In genomic region chr16:83653785-83654184, GRCh38 we compare ENCODE assay signal across 22 cellular contexts.
DNase-seq lines count a peak whose midpoint lies in the region; ATAC-seq and TF ChIP-seq lines count a peak whose summit lies in the region.
"Had no signal": no experiment of that assay in that cellular context is flagged by ENCODE, and none has a peak within 500 bp of the region (broad histone marks: within the 10 kb centered on the region; RNA-seq: fewer than 3 reads in every experiment).

No MANE protein-coding gene starts in this region.

- no peak overlapping the region; the same call in 1 of the 2 replicates for H3K4me2 ChIP-seq in IMR-90 (ENCODE audit: low read depth, low read length)

- 80% methylated on average over 1 of the region's 6 CpGs; no CpG with 5 or more reads in 1 of the 2 experiments for WGBS in IMR-90 (ENCODE audit: extremely low coverage in 2 of 2, insufficient read length in 1 of 2), 2 experiments

- no peak overlapping the region for H4K8ac ChIP-seq in IMR-90 (ENCODE audit: low read depth in 2 of 2, low read length in 2 of 2)

- in situ Hi-C loops in IMR-90 (cut with MboI; ENCODE audit: low sequenced_read_pairs) (no loop called here), brain microvascular endothelial cell (cut with HindIII; ENCODE audit: low pct_ligation_motif_present, low sequenced_read_pairs) (no loop called here)

- H3K4me3 ChIP-seq in IMR-90 (ENCODE audit: insufficient read depth, low read depth, low read length) = no peak overlapping the region
- no peak overlapping the region for H3K4me3 ChIP-seq in brain microvascular endothelial cell (ENCODE audit: low read depth, low read length)
- H3K4me3 ChIP-seq: K562, skin epidermis had no signal

- H3K27ac ChIP-seq in IMR-90 (ENCODE audit: insufficient read depth, low read length) = no peak overlapping the region
- H3K27ac ChIP-seq in brain microvascular endothelial cell = no peak overlapping the region
- H3K27ac ChIP-seq: HL-60, skin epidermis, VCaP had no signal

- no peak overlapping the region for H2AK9ac ChIP-seq in IMR-90 (replicated peaks; ENCODE audit: low read depth, low read length, poor library complexity)

- H4K91ac ChIP-seq in IMR-90 (ENCODE audit: insufficient read depth, low read depth, low read length) = no peak overlapping the region

- no peak overlapping the region for H3K14ac ChIP-seq in IMR-90 (replicated peaks; ENCODE audit: low read depth, low read length)

- no peak overlapping the region for H3K56ac ChIP-seq in IMR-90 (ENCODE audit: extremely low read depth, insufficient read depth, low read length)

- no peak overlapping the region for H2BK5ac ChIP-seq in IMR-90 (ENCODE audit: low read depth, low read length, poor library complexity, severe bottlenecking)

- no peak overlapping the region for H2AFZ ChIP-seq in IMR-90 (replicated peaks; ENCODE audit: low read length, poor library complexity)

- H3K36me3 ChIP-seq in IMR-90 (ENCODE audit: control insufficient read depth, insufficient read depth, low read length) = no peaks in the 10 kb centered on the region
- H3K36me3 ChIP-seq in brain microvascular endothelial cell (replicated peaks) = no peaks in the 10 kb centered on the region

- BruUV-seq in IMR-90 (replicated peaks; lab: Mats Ljungman, UMichigan) = no TSS peak

- no peak for TF ChIP-seq POLR2A in IMR-90 (IDR thresholded peaks at IDR 0.05; ENCODE audit: low read depth, low read length)

- intact Hi-C loops in IMR-90 (cut with micrococcal nuclease) = no loop called here

- no peaks in the 10 kb centered on the region for H3K79me1 ChIP-seq in IMR-90 (ENCODE audit: low read depth in 1 of 2, low read length in 2 of 2)

- DNase-seq in AG20443 (ENCODE audit: low spot score) = peak; percentile 40
- DNase-seq in IMR-90 = peak; percentile 38
- peak; percentile 65 for DNase-seq in brain microvascular endothelial cell
- peak; percentile 29 for DNase-seq in myocyte (ENCODE audit: low read depth)
- no peak for DNase-seq in germinal center (ENCODE audit: low spot score)
- no peak for DNase-seq in hypothalamus (lab: John Stamatoyannopoulos, UW)
- DNase-seq in foreskin melanocyte = no peak
- DNase-seq: activated CD4-positive, alpha-beta T cell treated with anti-CD3 and anti-CD28 coated beads, Interleukin-2, amount 50 U/mL, for 4 hours; activated gamma-delta T cell treated with Interleukin-2 at 50 U/mL for 16 hours; amniotic stem cell; CD4-positive, alpha-beta T cell; DMS153; naive thymus-derived CD8-positive, alpha-beta T cell; NCI-H1105; NCI-H526 treated with DMSO at 0.1 percent for 48 hours; posterior cingulate gyrus; stimulated activated CD4-positive, alpha-beta T cell treated with anti-CD3 and anti-CD28 coated beads, Interleukin-4, amount 100 ng/mL, for 24 hours had no signal

- no peak overlapping the region for H2BK20ac ChIP-seq in IMR-90 (ENCODE audit: low read depth, low read length)

- no peak for TF ChIP-seq CTCF in IMR-90 (conservative IDR thresholded peaks at IDR 0.05; ENCODE audit: low read depth, low read length)
- TF ChIP-seq CTCF in brain microvascular endothelial cell (IDR thresholded peaks at IDR 0.05; ENCODE audit: low read depth, low read length, missing control alignments) = no peak

- no peak overlapping the region for H4K5ac ChIP-seq in IMR-90 (ENCODE audit: low read depth, low read length)

- no peaks in the 10 kb centered on the region for H3K9me3 ChIP-seq in IMR-90 (ENCODE audit: control insufficient read depth, insufficient read depth, low read length)

- POLR2A ChIA-PET in IMR-90 (lab: Charles Lee; ENCODE audit: unreplicated experiment) = interaction anchor here (0.6 kb wide), 1 partner anchor 11 kb away, joined by 4 read pairs; no protein-coding TSS in a partner anchor

- H2BK15ac ChIP-seq in IMR-90 (ENCODE audit: low read depth, low read length) = no peak overlapping the region

- H3K18ac ChIP-seq in IMR-90 (ENCODE audit: low read depth, low read length) = no peak overlapping the region

- peaks cover 3% of the 10 kb centered on the region; the same call in 1 of the 2 replicates for H3K9me1 ChIP-seq in IMR-90 (ENCODE audit: insufficient read depth, low read length)

- H3K9ac ChIP-seq in IMR-90 (ENCODE audit: low read depth, low read length) = no peak overlapping the region

- no peak for TF ChIP-seq RAD21 in IMR-90 (IDR thresholded peaks at IDR 0.05; ENCODE audit: low read length)

- ATAC-seq in IMR-90 (ENCODE audit: low read depth) (no peak), HG03457 (IDR thresholded peaks at IDR 0.05; ENCODE audit: unreplicated experiment) (no peak)
- ATAC-seq: K562; naive thymus-derived CD8-positive, alpha-beta T cell had no signal

- no peak overlapping the region for H3K23ac ChIP-seq in IMR-90 (ENCODE audit: low read depth, low read length)

- no peak overlapping the region for H2AK5ac ChIP-seq in IMR-90 (ENCODE audit: low read depth, low read length)

- no peak overlapping the region for H2BK120ac ChIP-seq in IMR-90 (ENCODE audit: low read depth, low read length)

- H3K4ac ChIP-seq in IMR-90 (ENCODE audit: low read depth, low read length) = no peak overlapping the region

- CTCF ChIA-PET in IMR-90 (lab: Yijun Ruan, JAX) = no interaction called here

- no peaks in the 10 kb centered on the region for H3K4me1 ChIP-seq in IMR-90 (ENCODE audit: control insufficient read depth, insufficient read depth, low read length)

- dilution Hi-C loops in IMR-90 (cut with HindIII; ENCODE audit: low sequenced_read_pairs, unreplicated experiment) = no loop called here

- H4K20me1 ChIP-seq in IMR-90 (ENCODE audit: insufficient read depth, low read length) = no peaks in the 10 kb centered on the region

- H3K27me3 ChIP-seq in IMR-90 (ENCODE audit: control insufficient read depth, insufficient read depth, low read length) (no peaks in the 10 kb centered on the region), brain microvascular endothelial cell (replicated peaks) (no peaks in the 10 kb centered on the region)

TF ChIP-seq in IMR-90, 13 proteins besides CTCF, POLR2A, EP300 and RAD21:
- TF ChIP-seq BHLHE40 (IDR thresholded peaks at IDR 0.05; ENCODE audit: low read depth, low read length) (no peak), RCOR1 (IDR thresholded peaks at IDR 0.05; ENCODE audit: insufficient replicate concordance, low read length) (no peak), USF2 (IDR thresholded peaks at IDR 0.05; ENCODE audit: low read depth, low read length) (no peak), FOS (IDR thresholded peaks at IDR 0.05; ENCODE audit: low read depth, low read length) (no peak), SMC3 (IDR thresholded peaks at IDR 0.05; ENCODE audit: low read depth, low read length) (no peak), CEBPB (IDR thresholded peaks at IDR 0.05; ENCODE audit: low read depth, low read length) (no peak), NFE2L2 (IDR thresholded peaks at IDR 0.05; ENCODE audit: low read depth, low read length) (no peak), MAFK (IDR thresholded peaks at IDR 0.05; ENCODE audit: low read depth, low read length) (no peak), CHD1 (IDR thresholded peaks at IDR 0.05; ENCODE audit: low read depth, low read length) (no peak), ELK1 (IDR thresholded peaks at IDR 0.05; ENCODE audit: borderline replicate concordance, low read depth, low read length) (no peak), RFX5 (IDR thresholded peaks at IDR 0.05; ENCODE audit: low read depth, low read length) (no peak), MXI1 (IDR thresholded peaks at IDR 0.05; ENCODE audit: borderline replicate concordance, low read depth, low read length) (no peak), MAZ (IDR thresholded peaks at IDR 0.05; ENCODE audit: borderline replicate concordance, low read depth, low read length) (no peak)
TF ChIP-seq in IMR-90: peak in this region for 0.

Comparison
In these comparisons a context has a peak if more than half of its experiments do, and no peak if none do; other contexts are left out.
1. DNase-seq: peak in AG20443 (single experiment), IMR-90 (single experiment), brain microvascular endothelial cell (single experiment) and myocyte (single experiment); none in germinal center (single experiment), hypothalamus (0 of 51) and foreskin melanocyte (single experiment).